In genomic region chr9:72312563-72312962, GRCh38 we compare ENCODE assay signal across 22 cellular contexts. TPM values are rescaled to one million over a fixed set of nuclear protein-coding genes. Genes with fewer than 3 reads are reported as not detected.
DNase-seq lines count a peak whose midpoint lies in the region; ATAC-seq, FAIRE-seq and TF ChIP-seq lines count a peak whose summit lies in the region.
"Had no signal": no experiment of that assay in that cellular context is flagged by ENCODE, and none has a peak within 500 bp of the region (broad histone marks: within the 10 kb centered on the region; RNA-seq: fewer than 3 reads in every experiment).

No MANE protein-coding gene starts in this region.

- H3K27me3 ChIP-seq in gastrocnemius medialis = no peaks in the 10 kb centered on the region

- intact Hi-C loops in gastrocnemius medialis (cut with DNase I; ENCODE audit: low total_unique reads) = no loop called here

- in situ Hi-C loops in gastrocnemius medialis (cut with MboI; ENCODE audit: low sequenced_read_pairs in 4 of 4) = no loop called here

- H3K4me1 ChIP-seq in gastrocnemius medialis = peaks cover 25 to 49% of the 10 kb centered on the region in 2 donors

- peak overlapping the region in 3 of 4 donors; percentile 88 to 89 (median 89) for H3K27ac ChIP-seq in gastrocnemius medialis
- H3K27ac ChIP-seq: GM23248, HL-60, parathyroid adenoma had no signal

- no peak for TF ChIP-seq CTCF in gastrocnemius medialis (IDR thresholded peaks at IDR 0.05 in 4 of 5, conservative IDR thresholded peaks at IDR 0.05 in 1 of 5)

- DNase-seq in NCI-H82 (lab: John Stamatoyannopoulos, UW) (peak; percentile 31), gastrocnemius medialis (no peak), GM12892 (ENCODE audit: insufficient read length) (no peak)
- DNase-seq: activated CD4-positive, alpha-beta T cell treated with anti-CD3 and anti-CD28 coated beads, Interleukin-2, amount 10 ng/mL, durations not matched to agents 7 days and 5 days; activated naive CD4-positive, alpha-beta T cell treated with anti-CD3 and anti-CD28 coated beads, Interleukin-2, amount 50 U/mL, for 16 hours; AML-193; Calu3; effector memory CD8-positive, alpha-beta T cell; GM23248; IMR-90; NCI-H1694 treated with DMSO at 0.1 percent for 48 hours; NCI-H226; T-cell had no signal

- H3K4me3 ChIP-seq in gastrocnemius medialis = no peak overlapping the region
- H3K4me3 ChIP-seq: GM23248, lung had no signal

- FAIRE-seq in GM12892 (lab: Jason Lieb, UNC) = no peak
- FAIRE-seq: astrocyte had no signal

- H3K36me3 ChIP-seq in gastrocnemius medialis = no peaks in the 10 kb centered on the region

- TF ChIP-seq POLR2A in gastrocnemius medialis (IDR thresholded peaks at IDR 0.05) = no peak
- TF ChIP-seq POLR2A in GM12892 (IDR thresholded peaks at IDR 0.05; ENCODE audit: low read depth, low read length) = no peak

- ATAC-seq in GM18870 (IDR thresholded peaks at IDR 0.05; ENCODE audit: unreplicated experiment) (peak; percentile 60), GM21619 (IDR thresholded peaks at IDR 0.05; ENCODE audit: unreplicated experiment) (peak; percentile 74), gastrocnemius medialis (no peak), GM18858 (IDR thresholded peaks at IDR 0.05; ENCODE audit: unreplicated experiment) (no peak), GM18868 (IDR thresholded peaks at IDR 0.05; ENCODE audit: unreplicated experiment) (no peak)
- ATAC-seq in activated CD4-positive, CD25-positive, alpha-beta regulatory T cell treated with anti-CD3 and anti-CD28 coated beads, Interleukin-2, amount 50 U/mL, for 24 hours = no peak
- ATAC-seq: effector memory CD8-positive, alpha-beta T cell; T-cell had no signal

- no peaks in the 10 kb centered on the region for H3K9me3 ChIP-seq in gastrocnemius medialis

RNA-seq across cellular contexts. Expression of gene ZFAND5, which starts 52.4 kb away (rescaled TPM):
- 1,000 to 10,000 TPM in 1 of 4 donors, 100 to 1,000 TPM in 3; 316 to 2,069 (median 561) TPM for total RNA-seq in gastrocnemius medialis
- polyA plus RNA-seq in GM12892 (2012; ENCODE audit: missing spikeins) = 94.7 TPM

Comparison
In these comparisons a context has a peak if more than half of its experiments do, and no peak if none do; other contexts are left out.
1. ATAC-seq: peak in GM18870 (single experiment) and GM21619 (single experiment); none in gastrocnemius medialis (0 of 2), GM18858 (single experiment), GM18868 (single experiment) and activated CD4-positive, CD25-positive, alpha-beta regulatory T cell treated with anti-CD3 and anti-CD28 coated beads, Interleukin-2, amount 50 U/mL, for 24 hours (0 of 2).